In the genomic region with DNA sequence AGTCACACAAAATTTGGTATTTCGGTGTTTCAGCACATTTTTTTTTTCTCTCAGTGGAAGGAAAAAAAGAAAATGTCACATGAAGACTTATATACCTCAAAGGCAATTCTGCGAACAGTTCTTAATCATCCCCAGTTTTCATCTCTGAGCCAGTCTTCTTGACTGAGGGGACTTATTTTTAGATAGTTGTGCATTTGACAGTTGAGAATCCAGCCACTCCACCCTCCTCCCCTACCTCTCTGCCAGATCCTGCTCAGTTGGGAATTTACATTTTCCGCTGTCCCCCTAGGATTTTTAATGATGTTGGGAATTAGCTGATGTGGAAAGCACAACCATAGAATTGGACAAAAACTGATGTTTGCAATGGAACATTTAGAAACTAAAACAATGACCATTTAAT, we compare ENCODE assay signal across 16 cellular contexts.
DNase-seq lines count a peak whose midpoint lies in the region; ATAC-seq and TF ChIP-seq lines count a peak whose summit lies in the region.
"Had no signal": no experiment of that assay in that cellular context is flagged by ENCODE, and none has a peak within 500 bp of the region (broad histone marks: within the 10 kb centered on the region; RNA-seq: fewer than 3 reads in every experiment).

No MANE protein-coding gene starts in this region.

- H3K4me1 Mint-ChIP-seq in chondrocyte (ENCODE audit: low read depth): peaks cover 21% of the 10 kb centered on the region
- H3K4me1 Mint-ChIP-seq in nephron progenitor cell: peaks cover 4% of the 10 kb centered on the region
- H3K4me1 Mint-ChIP-seq: CD14-positive monocyte had no signal

- ATAC-seq in left ventricle myocardium superior: peak; percentile 48
- ATAC-seq: CD8-positive, alpha-beta T cell; HepG2 had no signal

- no peak for TF ChIP-seq POLR2A in lower leg skin (IDR thresholded peaks at IDR 0.05)

- H3K4me3 Mint-ChIP-seq in chondrocyte (ENCODE audit: unreplicated experiment) (no peak overlapping the region), nephron progenitor cell (no peak overlapping the region)
- H3K4me3 Mint-ChIP-seq: CD8-positive, alpha-beta T cell had no signal

- no peak overlapping the region for H3K4me3 ChIP-seq in left ventricle myocardium inferior
- H3K4me3 ChIP-seq in lower leg skin (ENCODE audit: low read depth, poor library complexity, severe bottlenecking): no peak overlapping the region
- H3K4me3 ChIP-seq: BLaER1, HAP-1 had no signal

- WGBS in lower leg skin, 2 donors: 60 to 64% methylated on average over 3 of the region's 3 CpGs

- DNase-seq in left ventricle myocardium superior (no peak), left ventricle myocardium inferior (no peak), chondrocyte (ENCODE audit: low spot score) (no peak), nephron progenitor cell (no peak), CD1c-positive myeloid dendritic cell (ENCODE audit: extremely low spot score) (no peak), NCI-H510A treated with DMSO at 0.1 percent for 48 hours (lab: John Stamatoyannopoulos, UW) (no peak), lower leg skin (ENCODE audit: low spot score in 2 of 2) (no peak)
- DNase-seq: 8988T; Calu3; CD8-positive, alpha-beta T cell; DMS79 treated with DMSO at 0.1 percent for 48 hours; GF-D8 had no signal

- H3K36me3 Mint-ChIP-seq in chondrocyte (ENCODE audit: low read depth) (no peaks in the 10 kb centered on the region), nephron progenitor cell (ENCODE audit: low read depth) (no peaks in the 10 kb centered on the region)
- H3K36me3 Mint-ChIP-seq: CD14-positive monocyte; CD8-positive, alpha-beta T cell had no signal

- H3K9me3 Mint-ChIP-seq in chondrocyte (ENCODE audit: low read depth) (no peaks in the 10 kb centered on the region), nephron progenitor cell (peaks cover 26% of the 10 kb centered on the region)
- H3K9me3 Mint-ChIP-seq: CD8-positive, alpha-beta T cell had no signal

- no peaks in the 10 kb centered on the region for H3K27me3 Mint-ChIP-seq in chondrocyte (ENCODE audit: low read depth)
- H3K27me3 Mint-ChIP-seq in nephron progenitor cell (ENCODE audit: low read depth, poor library complexity): no peaks in the 10 kb centered on the region

- H3K27ac ChIP-seq in left ventricle myocardium inferior (replicated peaks): no peak overlapping the region
- H3K27ac ChIP-seq: BLaER1 had no signal

- peaks cover 17% of the 10 kb centered on the region for H3K4me1 ChIP-seq in left ventricle myocardium inferior
- H3K4me1 ChIP-seq: HAP-1 had no signal

- H3K36me3 ChIP-seq in left ventricle myocardium inferior: no peaks in the 10 kb centered on the region
- H3K36me3 ChIP-seq: BLaER1, HAP-1 had no signal

- H3K9me3 ChIP-seq in left ventricle myocardium inferior (replicated peaks): no peaks in the 10 kb centered on the region
- H3K9me3 ChIP-seq: BLaER1, HAP-1 had no signal

- intact Hi-C loops in left ventricle myocardium superior (cut with micrococcal nuclease): no loop called here
- intact Hi-C loops in left ventricle myocardium inferior (cut with micrococcal nuclease): no loop called here
- intact Hi-C loops in lower leg skin (cut with DNase I; ENCODE audit: low total_unique reads): no loop called here

- H3K27me3 ChIP-seq in left ventricle myocardium inferior (ENCODE audit: low read depth): no peaks in the 10 kb centered on the region
- H3K27me3 ChIP-seq: BLaER1 had no signal

- H3K27ac Mint-ChIP-seq in chondrocyte (ENCODE audit: unreplicated experiment) (peak overlapping the region; percentile 23), nephron progenitor cell (peak overlapping the region; percentile 66)
- H3K27ac Mint-ChIP-seq: CD8-positive, alpha-beta T cell had no signal

- TF ChIP-seq CTCF in left ventricle myocardium inferior (IDR thresholded peaks at IDR 0.05; ENCODE audit: borderline replicate concordance) (no peak), chondrocyte (IDR thresholded peaks at IDR 0.05) (no peak), nephron progenitor cell (IDR thresholded peaks at IDR 0.05) (no peak), lower leg skin (IDR thresholded peaks at IDR 0.05) (no peak)
